In the genomic region with DNA sequence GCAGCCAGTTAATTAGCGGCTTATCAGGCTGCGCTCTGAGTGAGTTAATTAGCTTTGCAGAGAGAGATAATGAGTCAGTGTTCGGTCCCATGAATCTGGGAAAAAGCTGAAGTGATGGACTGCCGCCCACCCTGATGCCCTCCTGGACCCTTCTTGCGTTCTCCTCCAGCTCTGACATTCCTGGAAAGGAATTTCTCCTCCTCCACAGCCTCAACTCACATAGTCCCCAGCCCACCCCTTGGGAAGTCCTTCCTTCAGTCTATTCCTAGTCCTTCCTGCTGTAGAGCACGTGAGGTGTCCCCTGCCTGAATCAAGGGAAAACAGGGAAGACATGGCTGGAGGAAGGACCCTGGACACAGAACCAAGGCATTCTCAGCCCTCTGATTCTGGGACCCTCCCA, we compare ENCODE assay signal across 21 cellular contexts. TPM values are rescaled to one million over a fixed set of nuclear protein-coding genes. Genes with fewer than 3 reads are reported as not detected.
"Had no signal": no experiment of that assay in that cellular context is flagged by ENCODE, and none has a peak within 500 bp of the region (broad histone marks: within the 10 kb centered on the region; RNA-seq: fewer than 3 reads in every experiment).

No MANE protein-coding gene starts in this region.

- H3K4me3 Mint-ChIP-seq: activated CD4-positive, alpha-beta T cell treated with anti-CD3 and anti-CD28 coated beads for 36 hours; activated T-helper 1 cell treated with anti-CD3 and anti-CD28 coated beads, Interleukin-12 subunit alpha, Interleukin-12 subunit beta, Interleukin-2, Interleukin-4 antibody, amounts not matched to agents 30 ng/mL and 10 ng/mL and 1 ng/mL, durations not matched to agents 14 hours and 24 hours and 36 hours; central memory CD8-positive, alpha-beta T cell; stimulated activated memory B cell treated with anti-CD40 and anti-IgM and Interleukin-4, amounts not matched to agents 10 μg/mL and 1 μg/mL and 100 μg/mL, for 72 hours; type B pancreatic cell had no signal

- H3K27ac ChIP-seq: brain microvascular endothelial cell, colonic mucosa, left ventricle myocardium inferior, parathyroid adenoma, sigmoid colon, spleen, testis, WERI-Rb-1 had no signal

- FAIRE-seq: frontal cortex had no signal

- H3K79me2 ChIP-seq: parathyroid adenoma had no signal

- H3K27me3 ChIP-seq: testis had no signal

- H3K9me3 Mint-ChIP-seq: activated T-helper 1 cell treated with anti-CD3 and anti-CD28 coated beads, Interleukin-12 subunit alpha, Interleukin-12 subunit beta, Interleukin-2, Interleukin-4 antibody, amounts not matched to agents 30 ng/mL and 10 ng/mL and 1 ng/mL, durations not matched to agents 14 hours and 24 hours and 36 hours; central memory CD8-positive, alpha-beta T cell; stimulated activated memory B cell treated with anti-CD40 and anti-IgM and Interleukin-4, amounts not matched to agents 10 μg/mL and 1 μg/mL and 100 μg/mL, for 72 hours; type B pancreatic cell had no signal

- DNase-seq: activated CD4-positive, alpha-beta T cell treated with anti-CD3 and anti-CD28 coated beads for 36 hours; activated CD4-positive, alpha-beta T cell treated with anti-CD3 and anti-CD28 coated beads, Interleukin-2, amount 50 U/mL, for 48 hours; brain microvascular endothelial cell; colonic mucosa; head of caudate nucleus; left ventricle myocardium inferior; mammary epithelial cell; mucosa of descending colon; naive thymus-derived CD4-positive, alpha-beta T cell; sigmoid colon; spleen; stimulated activated CD4-positive, alpha-beta T cell treated with anti-CD3 and anti-CD28 coated beads, Interleukin-4, amount 100 ng/mL, for 4 hours; testis; WERI-Rb-1 had no signal

- H3K4me1 ChIP-seq: colonic mucosa had no signal

- H2AFZ ChIP-seq: parathyroid adenoma had no signal

- H3K9me3 ChIP-seq: colonic mucosa, left ventricle myocardium inferior, mucosa of descending colon, sigmoid colon, spleen, testis had no signal

- H3K4me3 ChIP-seq: colonic mucosa, left ventricle myocardium inferior, mucosa of descending colon, sigmoid colon, spleen, testis had no signal

- H3K36me3 ChIP-seq: brain microvascular endothelial cell, colonic mucosa, left ventricle myocardium inferior, sigmoid colon, spleen, WERI-Rb-1 had no signal

- H3K36me3 Mint-ChIP-seq: stimulated activated memory B cell treated with anti-CD40 and anti-IgM and Interleukin-4, amounts not matched to agents 10 μg/mL and 1 μg/mL and 100 μg/mL, for 72 hours had no signal

- ATAC-seq: activated CD4-positive, alpha-beta T cell treated with anti-CD3 and anti-CD28 coated beads for 36 hours; mucosa of descending colon; naive thymus-derived CD4-positive, alpha-beta T cell; stimulated activated memory B cell treated with anti-CD40 and anti-IgM and Interleukin-4, amounts not matched to agents 10 μg/mL and 1 μg/mL and 100 μg/mL, for 72 hours had no signal

- H3K27ac Mint-ChIP-seq: activated CD4-positive, alpha-beta T cell treated with anti-CD3 and anti-CD28 coated beads for 36 hours; activated T-helper 1 cell treated with anti-CD3 and anti-CD28 coated beads, Interleukin-12 subunit alpha, Interleukin-12 subunit beta, Interleukin-2, Interleukin-4 antibody, amounts not matched to agents 30 ng/mL and 10 ng/mL and 1 ng/mL, durations not matched to agents 14 hours and 24 hours and 36 hours; naive thymus-derived CD4-positive, alpha-beta T cell; stimulated activated memory B cell treated with anti-CD40 and anti-IgM and Interleukin-4, amounts not matched to agents 10 μg/mL and 1 μg/mL and 100 μg/mL, for 72 hours; type B pancreatic cell had no signal

- H3K9ac ChIP-seq: parathyroid adenoma had no signal

RNA-seq across cellular contexts. Expression of a gene that starts 3.8 kb away (rescaled TPM):
- total RNA-seq: colonic mucosa, left ventricle myocardium inferior, mucosa of descending colon, sigmoid colon, spleen had no signal
- polyA plus RNA-seq: esophagus; mammary epithelial cell; naive thymus-derived CD4-positive, alpha-beta T cell; spleen had no signal
